Comparison of ENCODE assay signal across 11 cellular contexts in genomic region chr5:75885849-75886596, GRCh38.
DNase-seq lines count a peak whose midpoint lies in the region; ATAC-seq, FAIRE-seq and TF ChIP-seq lines count a peak whose summit lies in the region.
"Had no signal": no experiment of that assay in that cellular context is flagged by ENCODE, and none has a peak within 500 bp of the region (broad histone marks: within the 10 kb centered on the region; RNA-seq: fewer than 3 reads in every experiment).

No MANE protein-coding gene starts in this region.

- peak; percentile 11 for DNase-seq in GM10248 (ENCODE audit: extremely low spot score)
- peak in 1 of 4 experiments; percentile 1 for DNase-seq in K562 (ENCODE audit: extremely low read depth in 1 of 4, low spot score in 3 of 4)
- peak; percentile 2 for DNase-seq in neural crest cell (ENCODE audit: low read depth, low spot score)
- DNase-seq in uterus = no peak
- DNase-seq: activated naive CD4-positive, alpha-beta T cell treated with anti-CD3 and anti-CD28 coated beads, Interleukin-2, amount 10 ng/mL, durations not matched to agents 7 days and 5 days had no signal

- H3K36me3 ChIP-seq in Loucy (ENCODE audit: insufficient read depth, low read length) = no peaks in the 10 kb centered on the region
- H3K36me3 ChIP-seq in K562 (ENCODE audit: control insufficient read depth, insufficient read depth, low read length) = no peaks in the 10 kb centered on the region
- no peaks in the 10 kb centered on the region for H3K36me3 ChIP-seq in uterus

- peaks cover 2% of the 10 kb centered on the region for H3K9me1 ChIP-seq in K562 (ENCODE audit: control insufficient read depth, insufficient read depth, low read length)

- no peak for TF ChIP-seq POLR2A in K562 (conservative IDR thresholded peaks at IDR 0.05)
- TF ChIP-seq POLR2A in uterus (IDR thresholded peaks at IDR 0.05) = no peak

- H3K27me3 Mint-ChIP-seq in neural crest cell (ENCODE audit: low read depth) = no peaks in the 10 kb centered on the region

- TF ChIP-seq EP300 in K562 (IDR thresholded peaks at IDR 0.05; ENCODE audit: low read length) = no peak

- H3K27ac Mint-ChIP-seq in neural crest cell (ENCODE audit: unreplicated experiment) = peak overlapping the region; percentile 2
- H3K27ac Mint-ChIP-seq: activated naive CD4-positive, alpha-beta T cell treated with anti-CD3 and anti-CD28 coated beads, Interleukin-2, amount 10 ng/mL, durations not matched to agents 7 days and 5 days; T-helper 1 cell treated with Interleukin-12 subunit alpha and Interleukin-12 subunit beta and Interleukin-4 antibody, amounts not matched to agents 30 μg/mL and 1 μg/mL, for 36 hours had no signal

- peaks cover 15% of the 10 kb centered on the region for H3K4me1 Mint-ChIP-seq in neural crest cell
- H3K4me1 Mint-ChIP-seq: activated naive CD4-positive, alpha-beta T cell treated with anti-CD3 and anti-CD28 coated beads, Interleukin-2, amount 10 ng/mL, durations not matched to agents 7 days and 5 days had no signal

- CTCF ChIA-PET in GM10248 (lab: Yijun Ruan, JAX) = interaction anchor here (0.6 to 2.6 kb wide), 18 partner anchors 9 to 843 kb away, joined by 3 to 8 read pairs (median 3); partner anchors contain the start of gene ANKRD31
- CTCF ChIA-PET in K562 (lab: Yijun Ruan, JAX; ENCODE audit: low intra/inter-chr PET ratio) = interaction anchor here (0.7 kb wide), 1 partner anchor 189 kb away, joined by 3 read pairs; no protein-coding TSS in a partner anchor

- no peak overlapping the region for H3K4me3 Mint-ChIP-seq in neural crest cell
- H3K4me3 Mint-ChIP-seq: activated naive CD4-positive, alpha-beta T cell treated with anti-CD3 and anti-CD28 coated beads, Interleukin-2, amount 10 ng/mL, durations not matched to agents 7 days and 5 days; T-helper 1 cell treated with Interleukin-12 subunit alpha and Interleukin-12 subunit beta and Interleukin-4 antibody, amounts not matched to agents 30 μg/mL and 1 μg/mL, for 36 hours had no signal

- 0% methylated on average over 2 of the region's 2 CpGs for WGBS in K562 (ENCODE audit: insufficient coverage, low coverage, missing lambda C conversion rate)

- H3K4me3 ChIP-seq in Loucy (ENCODE audit: low read length, poor library complexity, severe bottlenecking) (no peak overlapping the region), K562 (no peak overlapping the region), uterus (no peak overlapping the region)

- H3K9me2 ChIP-seq in Loucy (replicated peaks; ENCODE audit: low read depth, low read length) = no peaks in the 10 kb centered on the region

- H3K9me3 ChIP-seq in Loucy (ENCODE audit: insufficient read depth, low read depth, low read length) (no peaks in the 10 kb centered on the region), K562 (replicated peaks; ENCODE audit: control insufficient read depth, insufficient read depth, low read depth, low read length) (no peaks in the 10 kb centered on the region), uterus (peaks cover 0 to 2% of the 10 kb centered on the region in 2 donors)

- H3F3A ChIP-seq in Loucy (ENCODE audit: low read depth) = no peaks in the 10 kb centered on the region

- H3K27ac ChIP-seq in K562 (ENCODE audit: extremely low read depth, low read depth, low read length) (no peak overlapping the region), uterus (no peak overlapping the region)
- H3K27ac ChIP-seq: epithelial cell of prostate, KMS-11 had no signal

- peak; percentile 77 for ATAC-seq in K562
- no peak for ATAC-seq in HG03432 (IDR thresholded peaks at IDR 0.05; ENCODE audit: unreplicated experiment)
- ATAC-seq in GM21619 (IDR thresholded peaks at IDR 0.05; ENCODE audit: unreplicated experiment) = no peak

- BruUV-seq in K562 (replicated peaks; lab: Mats Ljungman, UMichigan) = no TSS peak

- H3K79me2 ChIP-seq in Loucy (ENCODE audit: insufficient read depth, low read length) = no peaks in the 10 kb centered on the region
- no peaks in the 10 kb centered on the region for H3K79me2 ChIP-seq in K562 (ENCODE audit: control insufficient read depth, insufficient read depth, low read length)

- in situ Hi-C loops in K562 (cut with MboI) = no loop called here

- H3K27me3 ChIP-seq in Loucy (ENCODE audit: insufficient read depth, low read length, poor library complexity, severe bottlenecking) = no peaks in the 10 kb centered on the region
- H3K27me3 ChIP-seq in K562 (ENCODE audit: control insufficient read depth in 2 of 2, insufficient read depth in 2 of 2, low read length in 2 of 2) = no peaks in the 10 kb centered on the region
- H3K27me3 ChIP-seq in uterus = no peaks in the 10 kb centered on the region

- TF ChIP-seq CTCF in GM10248 (IDR thresholded peaks at IDR 0.05; ENCODE audit: control extremely low read depth, extremely low read depth, low read depth, missing control alignments) (peak; percentile 60), Loucy (conservative IDR thresholded peaks at IDR 0.05; ENCODE audit: low read length) (peak; percentile 59), K562 (IDR thresholded peaks at IDR 0.05 in 2 of 3, conservative IDR thresholded peaks at IDR 0.05 in 1 of 3; ENCODE audit: insufficient read depth in 2 of 3, low read depth in 1 of 3, low read length in 3 of 3) (peak; percentile 38 to 40 (median 40); a peak in 4 of 6 replicates), neural crest cell (conservative IDR thresholded peaks at IDR 0.05) (peak; percentile 40), uterus (IDR thresholded peaks at IDR 0.05) (no peak)

- H3K36me3 Mint-ChIP-seq in neural crest cell (ENCODE audit: low read depth) = no peaks in the 10 kb centered on the region
- H3K36me3 Mint-ChIP-seq: activated naive CD4-positive, alpha-beta T cell treated with anti-CD3 and anti-CD28 coated beads, Interleukin-2, amount 10 ng/mL, durations not matched to agents 7 days and 5 days had no signal

- H3K9me3 Mint-ChIP-seq in neural crest cell = peaks cover 2% of the 10 kb centered on the region
- H3K9me3 Mint-ChIP-seq: activated naive CD4-positive, alpha-beta T cell treated with anti-CD3 and anti-CD28 coated beads, Interleukin-2, amount 10 ng/mL, durations not matched to agents 7 days and 5 days; T-helper 1 cell treated with Interleukin-12 subunit alpha and Interleukin-12 subunit beta and Interleukin-4 antibody, amounts not matched to agents 30 μg/mL and 1 μg/mL, for 36 hours had no signal

- H3K4me2 ChIP-seq in Loucy (ENCODE audit: low read depth, low read length, poor library complexity, severe bottlenecking) (no peak overlapping the region), K562 (ENCODE audit: insufficient read depth, low read length) (no peak overlapping the region)
- H3K4me2 ChIP-seq: KMS-11 had no signal

- H2AFZ ChIP-seq in Loucy (ENCODE audit: low read length) (no peak overlapping the region), K562 (ENCODE audit: low read depth, low read length) (no peak overlapping the region)

- FAIRE-seq in K562 (lab: Jason Lieb, UNC) = no peak

- intact Hi-C loops in K562 (cut with micrococcal nuclease) = loop anchor here (2.0 kb wide), 1 partner anchor 371 kb away; no protein-coding TSS in a partner anchor
- intact Hi-C loops in uterus (cut with DNase I; ENCODE audit: low total_unique reads) = no loop called here

- no peaks in the 10 kb centered on the region for H3K4me1 ChIP-seq in Loucy (ENCODE audit: insufficient read depth, low read length, poor library complexity, severe bottlenecking)
- no peaks in the 10 kb centered on the region for H3K4me1 ChIP-seq in K562 (replicated peaks in 1 of 2; ENCODE audit: control insufficient read depth in 2 of 2, insufficient read depth in 2 of 2, low read length in 2 of 2)
- no peaks in the 10 kb centered on the region for H3K4me1 ChIP-seq in uterus

- H4K20me1 ChIP-seq in Loucy (ENCODE audit: insufficient read depth, low read length, poor library complexity, severe bottlenecking) = no peaks in the 10 kb centered on the region
- H4K20me1 ChIP-seq in K562 (replicated peaks; ENCODE audit: control insufficient read depth, insufficient read depth, low read length) = no peaks in the 10 kb centered on the region

- H3K9ac ChIP-seq in Loucy (ENCODE audit: low read depth, low read length, poor library complexity, severe bottlenecking) = no peak overlapping the region
- H3K9ac ChIP-seq in K562 (ENCODE audit: insufficient read depth in 1 of 2, low read depth in 2 of 2, low read length in 2 of 2) = no peak overlapping the region
- H3K9ac ChIP-seq: KMS-11 had no signal

- POLR2A ChIA-PET in GM10248 (lab: Yijun Ruan, JAX) (no interaction called here), K562 (lab: Yijun Ruan, JAX) (interaction anchor here (0.7 to 1.5 kb wide), 4 partner anchors 8 to 29 kb away, joined by 3 to 5 read pairs (median 3); no protein-coding TSS in a partner anchor)

- peak; percentile 23 to 57; a peak in 3 of 4 replicates for TF ChIP-seq RAD21 in K562 (CRISPR knock-in tag; conservative IDR thresholded peaks at IDR 0.05 in 1 of 2, IDR thresholded peaks at IDR 0.05 in 1 of 2)

TF ChIP-seq in K562, 482 proteins besides CTCF, POLR2A, EP300 and RAD21:
- TF ChIP-seq ZNF764 (CRISPR knock-in tag; IDR thresholded peaks at IDR 0.05; ENCODE audit: low read depth) = no peak
- TF ChIP-seq TFAM (CRISPR knock-in tag; conservative IDR thresholded peaks at IDR 0.05) = no peak
- TF ChIP-seq TAF15 (IDR thresholded peaks at IDR 0.05; ENCODE audit: low read depth, low read length) = no peak
- TF ChIP-seq GTF3C2 (IDR thresholded peaks at IDR 0.05; ENCODE audit: borderline replicate concordance, extremely low read depth, insufficient read length) = no peak
- no peak for TF ChIP-seq MIER1 (IDR thresholded peaks at IDR 0.05; ENCODE audit: low read depth)
- TF ChIP-seq NFIC (IDR thresholded peaks at IDR 0.05) = no peak

Comparison
In these comparisons a context has a peak if more than half of its experiments do, and no peak if none do; other contexts are left out.
1. DNase-seq: peak in GM10248 (single experiment) and neural crest cell (single experiment); none in uterus (0 of 2).
2. CTCF ChIP-seq: peak in GM10248 (single experiment), Loucy (single experiment), K562 (3 of 3) and neural crest cell (single experiment); none in uterus (0 of 4).